Comparison of ENCODE assay signal across 9 cellular contexts in genomic region chrX:132956421-132957210, GRCh38. TPM values are rescaled to one million over a fixed set of nuclear protein-coding genes. Genes with fewer than 3 reads are reported as not detected.
DNase-seq lines count a peak whose midpoint lies in the region; ATAC-seq and TF ChIP-seq lines count a peak whose summit lies in the region.
"Had no signal": no experiment of that assay in that cellular context is flagged by ENCODE, and none has a peak within 500 bp of the region (broad histone marks: within the 10 kb centered on the region; RNA-seq: fewer than 3 reads in every experiment).

No MANE protein-coding gene starts in this region.

- peak overlapping the region in 1 of 2 donors; percentile 13 for H3K27ac Mint-ChIP-seq in natural killer cell
- H3K27ac Mint-ChIP-seq: dendritic cell treated with granulocyte-macrophage colony-stimulating factor and Interleukin-4, amounts not matched to agents 40 ng/mL and 50 ng/mL, for 4 days had no signal

- H3K79me2 ChIP-seq in KMS-11 (ENCODE audit: insufficient read depth, low read depth): no peaks in the 10 kb centered on the region

- no peaks in the 10 kb centered on the region for H4K20me1 ChIP-seq in KMS-11 (ENCODE audit: insufficient read depth)

- intact Hi-C loops in A673 (cut with micrococcal nuclease; ENCODE audit: unreplicated experiment) (loop anchor here (2.0 kb wide), 1 partner anchor 216 kb away; no protein-coding TSS in a partner anchor), natural killer cell (cut with micrococcal nuclease) (no loop called here)

- H3K4me3 ChIP-seq in A673 (ENCODE audit: low read depth, low read length, poor library complexity, severe bottlenecking) (peak overlapping the region; percentile 48), KMS-11 (IDR thresholded peaks at IDR 0.05; ENCODE audit: insufficient read depth, low read depth, low read length) (no peak overlapping the region), ectodermal cell (ENCODE audit: insufficient read depth, low read depth, low read length) (peak overlapping the region; percentile 48), WERI-Rb-1 (ENCODE audit: low read depth, low read length) (no peak overlapping the region)

- H3K4me3 Mint-ChIP-seq in natural killer cell: peak overlapping the region; percentile 45
- H3K4me3 Mint-ChIP-seq: dendritic cell treated with granulocyte-macrophage colony-stimulating factor and Interleukin-4, amounts not matched to agents 40 ng/mL and 50 ng/mL, for 4 days had no signal

- H3K4me1 ChIP-seq in A673 (ENCODE audit: insufficient read depth, low read length, poor library complexity, severe bottlenecking): peaks cover 3% of the 10 kb centered on the region
- H3K4me1 ChIP-seq in KMS-11 (ENCODE audit: low read depth, poor library complexity, severe bottlenecking): no peaks in the 10 kb centered on the region
- no peaks in the 10 kb centered on the region for H3K4me1 ChIP-seq in ectodermal cell (ENCODE audit: control insufficient read depth, insufficient read depth, low read length)

- no peak for DNase-seq in A673 (ENCODE audit: low spot score)
- DNase-seq in natural killer cell: no peak
- no peak for DNase-seq in SKM-1 (lab: John Stamatoyannopoulos, UW; ENCODE audit: unreplicated experiment)
- no peak for DNase-seq in WERI-Rb-1
- DNase-seq in effector CD4-positive, alpha-beta T cell: no peak
- DNase-seq in SW480 (ENCODE audit: low spot score): no peak

- H3K9me3 ChIP-seq in A673 (ENCODE audit: low read depth, low read length, poor library complexity, severe bottlenecking) (no peaks in the 10 kb centered on the region), ectodermal cell (ENCODE audit: control insufficient read depth, low read length) (no peaks in the 10 kb centered on the region), WERI-Rb-1 (ENCODE audit: severe bottlenecking) (no peaks in the 10 kb centered on the region)

- H3K27me3 ChIP-seq in A673 (replicated peaks; ENCODE audit: insufficient read depth, low read depth, low read length, poor library complexity) (peaks cover 41% of the 10 kb centered on the region), KMS-11 (ENCODE audit: insufficient read depth, low read depth) (no peaks in the 10 kb centered on the region), ectodermal cell (ENCODE audit: control insufficient read depth, insufficient read depth, low read length, poor library complexity, severe bottlenecking) (peaks cover 57% of the 10 kb centered on the region), WERI-Rb-1 (ENCODE audit: insufficient read depth, low read depth, severe bottlenecking) (peaks cover 74% of the 10 kb centered on the region)

- no peaks in the 10 kb centered on the region for H3K36me3 Mint-ChIP-seq in natural killer cell

- POLR2A ChIA-PET in A673 (lab: Charles Lee; ENCODE audit: low non-redundant PET): no interaction called here

- BruUV-seq in A673 (replicated peaks; lab: Mats Ljungman, UMichigan): no TSS peak

- CTCF ChIA-PET in A673 (lab: Charles Lee): no interaction called here

- H3K36me3 ChIP-seq in A673 (ENCODE audit: insufficient read depth, low read length, poor library complexity, severe bottlenecking) (no peaks in the 10 kb centered on the region), KMS-11 (ENCODE audit: insufficient read depth) (no peaks in the 10 kb centered on the region), ectodermal cell (ENCODE audit: control insufficient read depth, insufficient read depth, low read length) (no peaks in the 10 kb centered on the region), WERI-Rb-1 (no peaks in the 10 kb centered on the region)

- H3K4me2 ChIP-seq in KMS-11: peak overlapping the region; percentile 17; the same call in 1 of the 2 replicates

- H3K27me3 Mint-ChIP-seq in natural killer cell (ENCODE audit: low read depth in 2 of 2): peaks cover 20 to 38% of the 10 kb centered on the region in 2 donors

- H3K27ac ChIP-seq in A673 (ENCODE audit: low read depth, low read length, poor library complexity, severe bottlenecking): no peak overlapping the region
- no peak overlapping the region for H3K27ac ChIP-seq in KMS-11
- no peak overlapping the region for H3K27ac ChIP-seq in ectodermal cell (ENCODE audit: insufficient read depth, low read depth, low read length, poor library complexity, severe bottlenecking)
- no peak overlapping the region for H3K27ac ChIP-seq in WERI-Rb-1

- ATAC-seq in natural killer cell: peak in 1 of 3 donors; percentile 27

- no peak overlapping the region for H3K9ac ChIP-seq in KMS-11

- no peaks in the 10 kb centered on the region for H3K9me3 Mint-ChIP-seq in natural killer cell
- H3K9me3 Mint-ChIP-seq: dendritic cell treated with granulocyte-macrophage colony-stimulating factor and Interleukin-4, amounts not matched to agents 40 ng/mL and 50 ng/mL, for 4 days had no signal

- WGBS in ectodermal cell, 2 experiments: 0 to 1% methylated on average over 83 of the region's 83 CpGs

- H2AFZ ChIP-seq in KMS-11 (ENCODE audit: low read depth): peak overlapping the region; percentile 69

- TF ChIP-seq CTCF in A673 (conservative IDR thresholded peaks at IDR 0.05; ENCODE audit: low read depth, low read length): no peak
- TF ChIP-seq CTCF in KMS-11 (conservative IDR thresholded peaks at IDR 0.05; ENCODE audit: low read depth, low read length): no peak
- no peak for TF ChIP-seq CTCF in natural killer cell (IDR thresholded peaks at IDR 0.05)
- no peak for TF ChIP-seq CTCF in WERI-Rb-1 (IDR thresholded peaks at IDR 0.05; ENCODE audit: low read depth, low read length)

- H3K4me1 Mint-ChIP-seq in natural killer cell: peaks cover 0 to 7% of the 10 kb centered on the region in 2 donors

RNA-seq across cellular contexts. Expression of gene HS6ST2, which starts 1.8 kb away (rescaled TPM):
- 5.4 and 6.9 TPM in 2 replicates for total RNA-seq in A673 (2021)
- 15.9 TPM for polyA plus RNA-seq in ectodermal cell (2013, experiment 1 of 4)
- 15.4 TPM for polyA plus RNA-seq in ectodermal cell (2013, experiment 2 of 4)
- polyA plus RNA-seq in ectodermal cell (2013, experiment 3 of 4): 11.2 TPM
- polyA plus RNA-seq in ectodermal cell (2013, experiment 4 of 4): 12.6 TPM
- total RNA-seq in natural killer cell: not detected

Comparison
In these comparisons a context has a peak if more than half of its experiments do, and no peak if none do; other contexts are left out.
1. H3K4me3 ChIP-seq: peak in A673 (single experiment) and ectodermal cell (single experiment); none in KMS-11 (single experiment) and WERI-Rb-1 (single experiment).